Comparison of ENCODE assay signal across 29 cellular contexts in the genomic region with DNA sequence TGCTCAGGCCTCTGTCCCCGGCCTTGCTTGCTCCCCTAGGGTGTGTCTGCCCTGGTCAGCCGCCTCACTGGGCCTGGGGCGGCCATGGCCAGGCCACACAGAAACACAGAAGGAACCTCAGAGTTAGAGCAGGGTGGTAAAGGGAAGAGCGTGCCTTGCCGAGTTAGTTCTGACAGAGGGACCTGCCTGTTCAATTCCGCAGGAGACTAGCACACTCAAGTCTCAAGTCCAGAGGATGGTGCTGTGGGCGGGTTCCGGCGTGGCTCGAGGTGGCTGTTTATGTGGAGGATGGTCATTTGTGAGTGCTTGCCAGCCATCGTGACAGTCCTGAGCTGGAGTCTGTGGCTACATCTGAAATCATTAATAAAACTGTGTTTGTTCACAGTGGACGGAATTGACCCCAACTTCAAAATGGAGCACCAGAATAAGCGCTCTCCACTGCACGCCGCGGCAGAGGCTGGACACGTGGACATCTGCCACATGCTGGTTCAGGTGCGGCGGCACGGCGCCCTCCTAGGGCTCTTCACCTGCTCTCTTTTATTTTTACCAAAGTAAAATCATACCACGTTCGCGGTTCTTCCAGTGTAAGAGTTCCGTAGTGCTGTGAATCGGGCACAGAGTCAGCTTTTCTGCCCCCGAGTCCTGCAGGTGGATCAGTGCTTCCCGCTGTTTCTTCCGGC.
"Had no signal": no experiment of that assay in that cellular context is flagged by ENCODE, and none has a peak within 500 bp of the region (broad histone marks: within the 10 kb centered on the region; RNA-seq: fewer than 3 reads in every experiment).

No MANE protein-coding gene starts in this region.

- H3K27ac ChIP-seq: adrenal gland, body of pancreas, colonic mucosa, epithelial cell of prostate, esophagus squamous epithelium, prostate gland, thoracic aorta, uterus had no signal

- H3K27me3 Mint-ChIP-seq: activated CD4-positive, alpha-beta T cell treated with anti-CD3 and anti-CD28 coated beads for 36 hours; T-cell had no signal

- H3K36me3 ChIP-seq: colonic mucosa, uterus had no signal

- H3K4me3 ChIP-seq: adrenal gland, body of pancreas, colonic mucosa, esophagus squamous epithelium, prostate gland, thoracic aorta, uterus had no signal

- H3K4me1 Mint-ChIP-seq: activated CD4-positive, alpha-beta T cell treated with anti-CD3 and anti-CD28 coated beads for 36 hours; T-cell had no signal

- H3K9me3 ChIP-seq: adrenal gland, body of pancreas, colonic mucosa, esophagus squamous epithelium, prostate gland, thoracic aorta, uterus had no signal

- H3K4me1 ChIP-seq: adrenal gland, body of pancreas, colonic mucosa, esophagus squamous epithelium, prostate gland, uterus had no signal

- H3K27ac Mint-ChIP-seq: natural killer cell; T-cell; T-helper 2 cell treated with Interferon-gamma antibody and Interleukin-4, amounts not matched to agents 5 μg/mL and 100 μg/mL, for 36 hours had no signal

- DNase-seq: activated CD4-positive, alpha-beta T cell treated with anti-CD3 and anti-CD28 coated beads for 36 hours; activated CD4-positive, CD25-positive, alpha-beta regulatory T cell; activated gamma-delta T cell; activated naive CD4-positive, alpha-beta T cell treated with anti-CD3 and anti-CD28 coated beads, Interleukin-2, amount 50 U/mL, for 16 hours; activated T-cell treated with anti-CD3 and anti-CD28 coated beads for 4 hours; adrenal gland; body of pancreas; colonic mucosa; effector CD8-positive, alpha-beta T cell; esophagus squamous epithelium; foreskin melanocyte; glutamatergic neuron; islet precursor cell; left cardiac atrium; natural killer cell; retina; small intestine; stimulated activated CD4-positive, alpha-beta T cell treated with anti-CD3 and anti-CD28 coated beads, Interleukin-1b, Interleukin-23, amount 100 ng/mL, for 48 hours; stimulated activated CD4-positive, alpha-beta T cell treated with anti-CD3 and anti-CD28 coated beads, Interleukin-4, amount 100 ng/mL, for 4 hours; stimulated activated CD8-positive, alpha-beta memory T cell treated with anti-CD3 and anti-CD28 coated beads, Interleukin-4, amount 100 ng/mL, for 48 hours; stimulated activated naive CD4-positive, alpha-beta T cell treated with Interleukin-2 at 50 U/mL for 16 hours; T-cell; trophoblast cell; uterus had no signal

- ATAC-seq: activated CD4-positive, alpha-beta T cell treated with anti-CD3 and anti-CD28 coated beads for 36 hours; body of pancreas; left cardiac atrium; natural killer cell; sciatic nerve; T-cell had no signal

- H3K27me3 ChIP-seq: adrenal gland, body of pancreas, colonic mucosa, esophagus squamous epithelium, uterus had no signal

- H3K9me3 Mint-ChIP-seq: natural killer cell; T-cell; T-helper 2 cell treated with Interferon-gamma antibody and Interleukin-4, amounts not matched to agents 5 μg/mL and 100 μg/mL, for 36 hours had no signal

- H3K4me3 Mint-ChIP-seq: activated CD4-positive, alpha-beta T cell treated with anti-CD3 and anti-CD28 coated beads for 36 hours; natural killer cell; T-cell; T-helper 2 cell treated with Interferon-gamma antibody and Interleukin-4, amounts not matched to agents 5 μg/mL and 100 μg/mL, for 36 hours had no signal
